ENCODE assay signal across 8 cellular contexts in the genomic region with DNA sequence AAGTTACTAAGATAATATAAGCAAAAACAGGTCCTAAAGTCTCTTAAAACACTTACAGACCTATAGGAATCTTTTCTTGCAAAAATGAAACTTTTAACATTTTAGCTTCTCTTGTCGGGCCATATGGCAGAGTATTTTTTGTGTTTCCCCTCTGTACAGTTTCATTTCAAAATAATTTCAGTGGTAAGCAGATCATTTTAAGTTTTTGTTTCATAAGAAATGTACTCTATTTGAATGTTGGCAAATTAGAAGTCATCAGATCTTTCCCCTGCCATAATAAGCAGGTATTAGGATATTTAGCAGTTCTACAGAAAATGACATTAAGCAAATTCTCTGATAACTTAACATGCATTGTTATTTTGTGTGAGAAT.
A peak's percentile ranks its signal among the peaks of the same experiment; 100 is the strongest.
DNase-seq lines count a peak whose midpoint lies in the region; ATAC-seq lines count a peak whose summit lies in the region.

No MANE protein-coding gene starts in this region.

- no peaks in the 10 kb centered on the region for H3K9me3 Mint-ChIP-seq in activated naive CD8-positive, alpha-beta T cell treated with anti-CD3 and anti-CD28 coated beads, Interleukin-2, amount 50 U/mL, for 24 hours
- H3K9me3 Mint-ChIP-seq in stimulated activated memory B cell treated with anti-CD40 and anti-IgM and Interleukin-4, amounts not matched to agents 10 μg/mL and 1 μg/mL and 100 μg/mL, for 72 hours, result no peaks in the 10 kb centered on the region

- H3K4me3 Mint-ChIP-seq in activated naive CD8-positive, alpha-beta T cell treated with anti-CD3 and anti-CD28 coated beads, Interleukin-2, amount 50 U/mL, for 24 hours, result peak overlapping the region; percentile 49
- H3K4me3 Mint-ChIP-seq in stimulated activated memory B cell treated with anti-CD40 and anti-IgM and Interleukin-4, amounts not matched to agents 10 μg/mL and 1 μg/mL and 100 μg/mL, for 72 hours, result peak overlapping the region; percentile 52

- ATAC-seq in HG02938 (IDR thresholded peaks at IDR 0.05; ENCODE audit: unreplicated experiment), result peak; percentile 45
- ATAC-seq in activated naive CD8-positive, alpha-beta T cell treated with anti-CD3 and anti-CD28 coated beads, Interleukin-2, amount 50 U/mL, for 24 hours, result no peak
- peak; percentile 65 for ATAC-seq in stimulated activated memory B cell treated with anti-CD40 and anti-IgM and Interleukin-4, amounts not matched to agents 10 μg/mL and 1 μg/mL and 100 μg/mL, for 72 hours

- H3K27ac Mint-ChIP-seq in activated naive CD8-positive, alpha-beta T cell treated with anti-CD3 and anti-CD28 coated beads, Interleukin-2, amount 50 U/mL, for 24 hours, result peak overlapping the region; percentile 81
- peak overlapping the region; percentile 91 for H3K27ac Mint-ChIP-seq in stimulated activated memory B cell treated with anti-CD40 and anti-IgM and Interleukin-4, amounts not matched to agents 10 μg/mL and 1 μg/mL and 100 μg/mL, for 72 hours

- DNase-seq in NCI-H1694 treated with DMSO at 0.1 percent for 48 hours (lab: John Stamatoyannopoulos, UW), result peak; percentile 12
- DNase-seq in NCI-H1694 (lab: John Stamatoyannopoulos, UW), result no peak
- DNase-seq in activated naive CD8-positive, alpha-beta T cell treated with anti-CD3 and anti-CD28 coated beads, Interleukin-2, amount 50 U/mL, for 24 hours, result no peak
- no peak for DNase-seq in NCI-H2107 (lab: John Stamatoyannopoulos, UW)
- DNase-seq in inferior parietal cortex (ENCODE audit: extremely low spot score), result no peak
- no peak for DNase-seq in NCI-H526 (lab: John Stamatoyannopoulos, UW)

- no peaks in the 10 kb centered on the region for H3K27me3 Mint-ChIP-seq in activated naive CD8-positive, alpha-beta T cell treated with anti-CD3 and anti-CD28 coated beads, Interleukin-2, amount 50 U/mL, for 24 hours
- H3K27me3 Mint-ChIP-seq in stimulated activated memory B cell treated with anti-CD40 and anti-IgM and Interleukin-4, amounts not matched to agents 10 μg/mL and 1 μg/mL and 100 μg/mL, for 72 hours, result no peaks in the 10 kb centered on the region

- H3K4me1 Mint-ChIP-seq in activated naive CD8-positive, alpha-beta T cell treated with anti-CD3 and anti-CD28 coated beads, Interleukin-2, amount 50 U/mL, for 24 hours, result peaks cover 36% of the 10 kb centered on the region
- H3K4me1 Mint-ChIP-seq in stimulated activated memory B cell treated with anti-CD40 and anti-IgM and Interleukin-4, amounts not matched to agents 10 μg/mL and 1 μg/mL and 100 μg/mL, for 72 hours, result peaks cover 18% of the 10 kb centered on the region

- peaks cover 2% of the 10 kb centered on the region for H3K36me3 Mint-ChIP-seq in activated naive CD8-positive, alpha-beta T cell treated with anti-CD3 and anti-CD28 coated beads, Interleukin-2, amount 50 U/mL, for 24 hours (ENCODE audit: low read depth)
- H3K36me3 Mint-ChIP-seq in stimulated activated memory B cell treated with anti-CD40 and anti-IgM and Interleukin-4, amounts not matched to agents 10 μg/mL and 1 μg/mL and 100 μg/mL, for 72 hours, result peaks cover 6% of the 10 kb centered on the region
